Comparison of ENCODE assay signal across 8 cellular contexts in the genomic region with DNA sequence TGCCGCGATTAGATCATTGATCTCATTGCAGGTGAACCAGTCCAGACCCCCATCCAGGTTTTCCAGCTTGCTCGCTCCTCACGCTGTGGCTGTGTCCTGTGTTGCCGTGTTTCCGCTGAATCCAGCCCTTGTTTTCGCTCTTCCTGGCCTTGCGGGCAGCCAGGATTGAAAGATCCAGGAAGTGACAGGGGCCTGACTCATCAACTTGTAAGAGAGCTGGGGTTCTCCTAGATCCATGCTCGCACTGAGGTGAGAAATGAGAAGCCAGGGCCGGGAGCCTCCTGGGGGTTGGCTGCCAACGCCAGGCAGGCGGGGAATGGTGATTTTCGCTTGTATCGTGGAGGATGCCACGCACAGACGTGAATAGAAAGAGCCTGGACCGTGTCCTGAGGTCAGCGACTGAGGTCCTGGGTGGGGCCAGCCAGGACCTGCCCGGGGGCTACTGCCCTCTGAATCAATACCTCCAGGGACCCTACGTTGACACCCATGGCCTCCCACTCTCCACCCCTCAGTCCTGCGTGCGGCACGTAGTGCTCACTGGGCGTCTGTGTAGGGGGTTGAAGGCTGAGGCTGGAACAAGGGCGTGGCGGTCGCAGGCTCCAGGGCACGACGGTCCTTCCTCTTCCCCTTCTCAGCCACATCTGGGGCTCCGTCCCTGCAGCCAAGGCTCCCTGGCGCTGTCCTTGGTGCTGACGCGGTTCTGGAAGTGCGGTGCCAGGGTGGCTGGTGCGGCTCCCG. TPM values are rescaled to one million over a fixed set of nuclear protein-coding genes. Genes with fewer than 3 reads are reported as not detected.
DNase-seq lines count a peak whose midpoint lies in the region; ATAC-seq, FAIRE-seq and TF ChIP-seq lines count a peak whose summit lies in the region.

No MANE protein-coding gene starts in this region.

- H3K79me2 ChIP-seq in HepG2 (ENCODE audit: insufficient read depth, low read length), result no peaks in the 10 kb centered on the region

- H2AFZ ChIP-seq in HepG2 (ENCODE audit: low read length), result no peak overlapping the region

- peak in 1 of 2 experiments; percentile 41; a peak in 1 of 5 replicates for TF ChIP-seq EP300 in A549 (IDR thresholded peaks at IDR 0.05)
- peak in 1 of 2 experiments; percentile 65; a peak in 2 of 4 replicates for TF ChIP-seq EP300 in HepG2 (IDR thresholded peaks at IDR 0.05; ENCODE audit: low read depth in 2 of 2, low read length in 2 of 2)
- TF ChIP-seq EP300 in HepG2 (CRISPR knock-in tag; IDR thresholded peaks at IDR 0.05; ENCODE audit: borderline replicate concordance), result peak; percentile 77

- ATAC-seq in A549 (peak; percentile 93), HepG2 (peak; percentile 87), GM18909 (IDR thresholded peaks at IDR 0.05; ENCODE audit: poor library complexity, unreplicated experiment) (no peak)

- peak; percentile 99 to 100 for DNase-seq in A549 (ENCODE audit: low read depth in 1 of 2, low spot score in 1 of 2)
- peak; percentile 84 for DNase-seq in GOT3 (lab: John Stamatoyannopoulos, UW)
- DNase-seq in NCI-H345 (lab: John Stamatoyannopoulos, UW), result peak; percentile 89
- DNase-seq in activated CD4-positive, alpha-beta T cell treated with anti-CD3 and anti-CD28 coated beads for 48 hours, result peak; percentile 80
- peak; percentile 96 for DNase-seq in HepG2 (ENCODE audit: low spot score)
- peak; percentile 59 to 68 for DNase-seq in stimulated activated CD4-positive, alpha-beta T cell treated with anti-CD3 and anti-CD28 coated beads, Interleukin-2, amount 100 ng/mL, for 24 hours

- H3K36me3 ChIP-seq in ectodermal cell (ENCODE audit: control insufficient read depth, insufficient read depth, low read length), result no peaks in the 10 kb centered on the region
- no peaks in the 10 kb centered on the region for H3K36me3 ChIP-seq in HepG2 (replicated peaks in 1 of 2; ENCODE audit: control insufficient read depth in 1 of 2, insufficient read depth in 2 of 2, low read length in 2 of 2)

- H3K27ac ChIP-seq in A549, result peak overlapping the region; percentile 83 to 88
- peak overlapping the region; percentile 39 for H3K27ac ChIP-seq in ectodermal cell (ENCODE audit: insufficient read depth, low read depth, low read length, poor library complexity, severe bottlenecking)
- H3K27ac ChIP-seq in HepG2 (ENCODE audit: extremely low read length, insufficient read depth, low read length), result peak overlapping the region; percentile 89

- H3K4me2 ChIP-seq in A549 (peak overlapping the region; percentile 89), HepG2 (ENCODE audit: low read depth, low read length) (peak overlapping the region; percentile 97)

- CTCF ChIA-PET in A549 (lab: Yijun Ruan, JAX) (interaction anchor here (0.9 to 1.7 kb wide), 8 partner anchors 13 to 61 kb away, joined by 3 to 9 read pairs (median 4); a partner anchor contains a TSS), HepG2 (lab: Yijun Ruan, JAX; ENCODE audit: low intra/inter-chr PET ratio, low total read pairs) (no interaction called here)

- H3K4me3 ChIP-seq in A549, result peak overlapping the region; percentile 51
- peak overlapping the region; percentile 39 for H3K4me3 ChIP-seq in ectodermal cell (ENCODE audit: insufficient read depth, low read depth, low read length)
- peak overlapping the region; percentile 69 to 94 (median 89) for H3K4me3 ChIP-seq in HepG2 (replicated peaks in 1 of 3; ENCODE audit: insufficient read depth in 1 of 3, low read depth in 2 of 3, low read length in 3 of 3)

- FAIRE-seq in A549 (lab: Jason Lieb, UNC) (peak; percentile 99), HepG2 (lab: Jason Lieb, UNC) (peak; percentile 95)

- H3K4me1 ChIP-seq in A549, result peaks cover 12% of the 10 kb centered on the region
- H3K4me1 ChIP-seq in ectodermal cell (ENCODE audit: control insufficient read depth, insufficient read depth, low read length), result no peaks in the 10 kb centered on the region
- peaks cover 45% of the 10 kb centered on the region for H3K4me1 ChIP-seq in HepG2 (ENCODE audit: insufficient read depth, low read length)

- TSS peak; percentile 89 for BruUV-seq in HepG2 (replicated peaks; lab: Mats Ljungman, UMichigan)

- peaks cover 7% of the 10 kb centered on the region; the same call in 2 of the 3 replicates for H3K9me3 ChIP-seq in A549
- H3K9me3 ChIP-seq in ectodermal cell (ENCODE audit: control insufficient read depth, low read length), result peaks cover 3% of the 10 kb centered on the region
- H3K9me3 ChIP-seq in HepG2 (ENCODE audit: low read length), result no peaks in the 10 kb centered on the region

- no peaks in the 10 kb centered on the region for H4K20me1 ChIP-seq in HepG2 (ENCODE audit: insufficient read depth, low read length)

- TF ChIP-seq POLR2A in A549 (IDR thresholded peaks at IDR 0.05; ENCODE audit: low read length) (peak; percentile 42), HepG2 (IDR thresholded peaks at IDR 0.05; ENCODE audit: insufficient read depth in 1 of 2, low read depth in 2 of 2, low read length in 2 of 2) (peak; percentile 50 to 61)

- H3K27me3 ChIP-seq in ectodermal cell (ENCODE audit: control insufficient read depth, insufficient read depth, low read length, poor library complexity, severe bottlenecking) (no peaks in the 10 kb centered on the region), HepG2 (ENCODE audit: control insufficient read depth in 1 of 2, insufficient read depth in 2 of 2, low read length in 2 of 2) (no peaks in the 10 kb centered on the region)

- WGBS in A549 (ENCODE audit: missing lambda C conversion rate), result 2% methylated on average over 33 of the region's 36 CpGs
- 4 to 6% methylated on average over 36 of the region's 36 CpGs for WGBS in ectodermal cell, 2 experiments
- WGBS in HepG2 (ENCODE audit: low lambda C conversion rate), result 3% methylated on average over 28 of the region's 36 CpGs

- peak; percentile 38 to 52; a peak in 3 of 5 replicates for TF ChIP-seq RAD21 in A549 (conservative IDR thresholded peaks at IDR 0.05 in 1 of 2, IDR thresholded peaks at IDR 0.05 in 1 of 2)
- peak; percentile 26; the same call in 1 of the 2 replicates for TF ChIP-seq RAD21 in HepG2 (CRISPR knock-in tag; IDR thresholded peaks at IDR 0.05)

- H3K9ac ChIP-seq in HepG2 (ENCODE audit: insufficient read depth, low read depth, low read length), result peak overlapping the region; percentile 82

- in situ Hi-C loops in HepG2 (cut with HindIII; ENCODE audit: extremely low pct_ligation_motif_present, low pct_unique_long_range_greater_than_20kb), result loop anchor here (5.0 kb wide), 1 partner anchor 201 kb away; no protein-coding TSS in a partner anchor

- POLR2A ChIA-PET in A549 (lab: Yijun Ruan, JAX), result interaction anchor here (0.6 to 1.5 kb wide), 9 partner anchors 10 to 191 kb away, joined by 3 to 52 read pairs (median 5); a partner anchor contains a TSS
- POLR2A ChIA-PET in HepG2 (lab: Yijun Ruan, JAX), result interaction anchor here (0.8 to 6.6 kb wide), 12 partner anchors 10 to 438 kb away, joined by 3 to 95 read pairs (median 4); a partner anchor contains a TSS

- intact Hi-C loops in HepG2 (cut with micrococcal nuclease; ENCODE audit: unreplicated experiment), result loop anchor here (1.0 kb wide), 2 partner anchors 20 to 43 kb away; a partner anchor contains a TSS

- TF ChIP-seq CTCF in A549 (IDR thresholded peaks at IDR 0.05) (no peak), HepG2 (CRISPR knock-in tag; IDR thresholded peaks at IDR 0.05) (peak; percentile 1; the same call in 1 of the 2 replicates)

RNA-seq across cellular contexts. Expression of a gene that starts 7.3 kb away (rescaled TPM):
- polyA plus RNA-seq in A549 (2011; rRNA removed) (4.2 and 5.4 TPM in 2 replicates), A549 (2017; fragmentation: RNase III; extraction: RNeasy Plus Mini Kit Qiagen cat#74134 plus additional on column Dnase treatment) (1.5 to 1.8 TPM (median 1.6 TPM) in 3 replicates), HepG2 (2011; rRNA removed) (125 and 166 TPM in 2 replicates)
- polyA plus RNA-seq in A549 (2012; cell fraction: cytosol; rRNA removed), result 2.0 and 2.1 TPM in 2 replicates
- 2.8 and 3.6 TPM in 2 replicates for polyA plus RNA-seq in A549 (2012; cell fraction: nucleus; rRNA removed)
- 12.6 and 17.7 TPM in 2 replicates for polyA minus RNA-seq in A549 (2011; rRNA and poly(A)+ RNA removed)
- polyA plus RNA-seq in ectodermal cell (2013, experiment 1 of 4), result 0.33 TPM
- polyA plus RNA-seq in ectodermal cell (2013, experiment 2 of 4), result 0.57 TPM
- polyA plus RNA-seq in ectodermal cell (2013, experiment 3 of 4), result 0.64 TPM
- 1.1 TPM for polyA plus RNA-seq in ectodermal cell (2013, experiment 4 of 4)
- total RNA-seq in HepG2 (2016; rRNA removed; fragmentation: Illumina TruSeq; extraction: Trizol), result 9.9 and 14.7 TPM in 2 replicates
- 1.9 and 2.0 TPM in 2 replicates for total RNA-seq in HepG2 (2016; cell fraction: cytosol; rRNA removed; fragmentation: Illumina TruSeq; extraction: Trizol; ENCODE audit: low read depth)
- 8.4 and 15.2 TPM in 2 replicates for total RNA-seq in HepG2 (2016; cell fraction: insoluble cytoplasmic fraction; rRNA removed; fragmentation: Illumina TruSeq; extraction: Trizol)
- total RNA-seq in HepG2 (2016; cell fraction: membrane; rRNA removed; fragmentation: Illumina TruSeq; extraction: Trizol), result 5.0 and 5.3 TPM in 2 replicates
- total RNA-seq in HepG2 (2016; cell fraction: nucleus; rRNA removed; fragmentation: Illumina TruSeq; extraction: Trizol), result 13.3 and 16.9 TPM in 2 replicates
- polyA plus RNA-seq in HepG2 (2011; cell fraction: cytosol; rRNA removed), result 78.8 and 83.6 TPM in 2 replicates
- 220 and 225 TPM in 2 replicates for polyA plus RNA-seq in HepG2 (2011; cell fraction: nucleus; rRNA removed)
- polyA plus RNA-seq in HepG2 (2012), result 52.4 and 60.5 TPM in 2 replicates
- polyA plus RNA-seq in HepG2 (2016; cell fraction: cytosol; fragmentation: Illumina TruSeq; extraction: Trizol; ENCODE audit: low read depth), result 0.66 and 0.80 TPM in 2 replicates
- 5.8 and 6.3 TPM in 2 replicates for polyA plus RNA-seq in HepG2 (2016; cell fraction: insoluble cytoplasmic fraction; fragmentation: Illumina TruSeq; extraction: Trizol; ENCODE audit: low read depth)
- 1.2 and 2.2 TPM in 2 replicates for polyA plus RNA-seq in HepG2 (2016; cell fraction: membrane; fragmentation: Illumina TruSeq; extraction: Trizol; ENCODE audit: low read depth)
- 19.3 and 22.0 TPM in 2 replicates for polyA plus RNA-seq in HepG2 (2016; cell fraction: nucleus; fragmentation: Illumina TruSeq; extraction: Trizol; ENCODE audit: insufficient read depth, low read depth)
- polyA minus RNA-seq in HepG2 (2011; rRNA and poly(A)+ RNA removed; ENCODE audit: low replicate concordance), result 4.3 and 150 TPM in 2 replicates
- 36.0 and 38.7 TPM in 2 replicates for polyA minus RNA-seq in HepG2 (2011; cell fraction: cytosol; rRNA and poly(A)+ RNA removed)
- 84.6 and 100 TPM in 2 replicates for polyA minus RNA-seq in HepG2 (2011; cell fraction: nucleus; rRNA and poly(A)+ RNA removed)

RNA-seq across cellular contexts. Expression of a gene that starts 11.9 kb away (rescaled TPM):
- 1.6 TPM in 2 replicates for polyA plus RNA-seq in A549 (2011; rRNA removed)
- polyA plus RNA-seq in A549 (2012; cell fraction: cytosol; rRNA removed), result 3.9 and 5.8 TPM in 2 replicates
- 52.7 and 61.5 TPM in 2 replicates for polyA plus RNA-seq in A549 (2012; cell fraction: nucleus; rRNA removed)
- 2.8 to 3.4 TPM (median 3.2 TPM) in 3 replicates for polyA plus RNA-seq in A549 (2017; fragmentation: RNase III; extraction: RNeasy Plus Mini Kit Qiagen cat#74134 plus additional on column Dnase treatment)
- 0.62 and 1.8 TPM in 2 replicates for polyA minus RNA-seq in A549 (2011; rRNA and poly(A)+ RNA removed)
- 3.4 TPM for polyA plus RNA-seq in ectodermal cell (2013, experiment 1 of 4)
- polyA plus RNA-seq in ectodermal cell (2013, experiment 2 of 4), result 3.9 TPM
- 3.9 TPM for polyA plus RNA-seq in ectodermal cell (2013, experiment 3 of 4)
- 4.6 TPM for polyA plus RNA-seq in ectodermal cell (2013, experiment 4 of 4)
- 6.0 and 9.6 TPM in 2 replicates for total RNA-seq in HepG2 (2016; rRNA removed; fragmentation: Illumina TruSeq; extraction: Trizol)
- 9.6 and 12.1 TPM in 2 replicates for total RNA-seq in HepG2 (2016; cell fraction: cytosol; rRNA removed; fragmentation: Illumina TruSeq; extraction: Trizol; ENCODE audit: low read depth)
- 6.1 and 10.1 TPM in 2 replicates for total RNA-seq in HepG2 (2016; cell fraction: insoluble cytoplasmic fraction; rRNA removed; fragmentation: Illumina TruSeq; extraction: Trizol)
- 13.1 and 18.6 TPM in 2 replicates for total RNA-seq in HepG2 (2016; cell fraction: membrane; rRNA removed; fragmentation: Illumina TruSeq; extraction: Trizol)
- total RNA-seq in HepG2 (2016; cell fraction: nucleus; rRNA removed; fragmentation: Illumina TruSeq; extraction: Trizol), result 7.1 and 10.0 TPM in 2 replicates
- 7.7 and 10.7 TPM in 2 replicates for polyA plus RNA-seq in HepG2 (2011; rRNA removed)
- polyA plus RNA-seq in HepG2 (2011; cell fraction: cytosol; rRNA removed), result 6.2 and 9.1 TPM in 2 replicates
- polyA plus RNA-seq in HepG2 (2011; cell fraction: nucleus; rRNA removed), result 66.7 and 95.0 TPM in 2 replicates
- 16.2 and 16.6 TPM in 2 replicates for polyA plus RNA-seq in HepG2 (2012)
- 22.1 and 25.3 TPM in 2 replicates for polyA plus RNA-seq in HepG2 (2016; cell fraction: cytosol; fragmentation: Illumina TruSeq; extraction: Trizol; ENCODE audit: low read depth)
- 8.1 and 13.8 TPM in 2 replicates for polyA plus RNA-seq in HepG2 (2016; cell fraction: insoluble cytoplasmic fraction; fragmentation: Illumina TruSeq; extraction: Trizol; ENCODE audit: low read depth)
- 27.2 and 29.7 TPM in 2 replicates for polyA plus RNA-seq in HepG2 (2016; cell fraction: membrane; fragmentation: Illumina TruSeq; extraction: Trizol; ENCODE audit: low read depth)
- 36.9 and 38.1 TPM in 2 replicates for polyA plus RNA-seq in HepG2 (2016; cell fraction: nucleus; fragmentation: Illumina TruSeq; extraction: Trizol; ENCODE audit: insufficient read depth, low read depth)
- 1.9 and 14.4 TPM in 2 replicates for polyA minus RNA-seq in HepG2 (2011; rRNA and poly(A)+ RNA removed; ENCODE audit: low replicate concordance)
- 2.9 and 3.2 TPM in 2 replicates for polyA minus RNA-seq in HepG2 (2011; cell fraction: cytosol; rRNA and poly(A)+ RNA removed)
- 7.1 and 7.8 TPM in 2 replicates for polyA minus RNA-seq in HepG2 (2011; cell fraction: nucleus; rRNA and poly(A)+ RNA removed)

RNA-seq across cellular contexts. Expression of a gene that starts 36.5 kb away (rescaled TPM):
- 0.23 and 0.69 TPM in 2 replicates for polyA plus RNA-seq in A549 (2011; rRNA removed)
- polyA plus RNA-seq in A549 (2012; cell fraction: cytosol; rRNA removed), result 0.14 and 0.22 TPM in 2 replicates
- polyA plus RNA-seq in A549 (2012; cell fraction: nucleus; rRNA removed), result 1.1 and 1.8 TPM in 2 replicates
- 0.43 to 0.65 TPM (median 0.63 TPM) in 3 replicates for polyA plus RNA-seq in A549 (2017; fragmentation: RNase III; extraction: RNeasy Plus Mini Kit Qiagen cat#74134 plus additional on column Dnase treatment)
- polyA minus RNA-seq in A549 (2011; rRNA and poly(A)+ RNA removed), result 0.08 and 0.44 TPM in 2 replicates
- 0.65 TPM for polyA plus RNA-seq in ectodermal cell (2013, experiment 1 of 4)
- 0.80 TPM for polyA plus RNA-seq in ectodermal cell (2013, experiment 2 of 4)
- 0.59 TPM for polyA plus RNA-seq in ectodermal cell (2013, experiment 3 of 4)
- 0.77 TPM for polyA plus RNA-seq in ectodermal cell (2013, experiment 4 of 4)
- total RNA-seq in HepG2 (2016; rRNA removed; fragmentation: Illumina TruSeq; extraction: Trizol), result not detected in 2 replicates
- not detected in 2 replicates for total RNA-seq in HepG2 (2016; cell fraction: cytosol; rRNA removed; fragmentation: Illumina TruSeq; extraction: Trizol; ENCODE audit: low read depth)
- not detected in 2 replicates for total RNA-seq in HepG2 (2016; cell fraction: insoluble cytoplasmic fraction; rRNA removed; fragmentation: Illumina TruSeq; extraction: Trizol)
- total RNA-seq in HepG2 (2016; cell fraction: membrane; rRNA removed; fragmentation: Illumina TruSeq; extraction: Trizol), result not detected in 2 replicates
- total RNA-seq in HepG2 (2016; cell fraction: nucleus; rRNA removed; fragmentation: Illumina TruSeq; extraction: Trizol), result 0.12 TPM in 1 of 2 replicates, not detected in the other
- 0.04 TPM in 1 of 2 replicates, not detected in the other for polyA plus RNA-seq in HepG2 (2011; rRNA removed)
- 0.11 TPM in 1 of 2 replicates, not detected in the other for polyA plus RNA-seq in HepG2 (2011; cell fraction: cytosol; rRNA removed)
- 0.87 and 0.90 TPM in 2 replicates for polyA plus RNA-seq in HepG2 (2011; cell fraction: nucleus; rRNA removed)
- polyA plus RNA-seq in HepG2 (2012), result 0.24 and 0.25 TPM in 2 replicates
- not detected in 2 replicates for polyA plus RNA-seq in HepG2 (2016; cell fraction: cytosol; fragmentation: Illumina TruSeq; extraction: Trizol; ENCODE audit: low read depth)
- not detected in 2 replicates for polyA plus RNA-seq in HepG2 (2016; cell fraction: insoluble cytoplasmic fraction; fragmentation: Illumina TruSeq; extraction: Trizol; ENCODE audit: low read depth)
- polyA plus RNA-seq in HepG2 (2016; cell fraction: membrane; fragmentation: Illumina TruSeq; extraction: Trizol; ENCODE audit: low read depth), result not detected in 2 replicates
- not detected in 2 replicates for polyA plus RNA-seq in HepG2 (2016; cell fraction: nucleus; fragmentation: Illumina TruSeq; extraction: Trizol; ENCODE audit: insufficient read depth, low read depth)
- polyA minus RNA-seq in HepG2 (2011; rRNA and poly(A)+ RNA removed; ENCODE audit: low replicate concordance), result 0.05 and 0.52 TPM in 2 replicates
- polyA minus RNA-seq in HepG2 (2011; cell fraction: cytosol; rRNA and poly(A)+ RNA removed), result not detected in 2 replicates
- 0.62 and 2.8 TPM in 2 replicates for polyA minus RNA-seq in HepG2 (2011; cell fraction: nucleus; rRNA and poly(A)+ RNA removed)

RNA-seq across cellular contexts. Expression of a gene that starts 42.2 kb away (rescaled TPM):
- polyA plus RNA-seq in A549 (2011; rRNA removed) (42.9 and 44.6 TPM in 2 replicates), A549 (2017; fragmentation: RNase III; extraction: RNeasy Plus Mini Kit Qiagen cat#74134 plus additional on column Dnase treatment) (72.9 to 78.0 TPM (median 76.2 TPM) in 3 replicates), HepG2 (2011; rRNA removed) (54.0 and 75.7 TPM in 2 replicates)
- 74.0 and 94.8 TPM in 2 replicates for polyA plus RNA-seq in A549 (2012; cell fraction: cytosol; rRNA removed)
- polyA plus RNA-seq in A549 (2012; cell fraction: nucleus; rRNA removed), result 148 and 200 TPM in 2 replicates
- 89.2 and 109 TPM in 2 replicates for polyA minus RNA-seq in A549 (2011; rRNA and poly(A)+ RNA removed)
- polyA plus RNA-seq in ectodermal cell (2013, experiment 1 of 4), result 54.7 TPM
- 55.5 TPM for polyA plus RNA-seq in ectodermal cell (2013, experiment 2 of 4)
- 42.4 TPM for polyA plus RNA-seq in ectodermal cell (2013, experiment 3 of 4)
- polyA plus RNA-seq in ectodermal cell (2013, experiment 4 of 4), result 47.3 TPM
- total RNA-seq in HepG2 (2016; rRNA removed; fragmentation: Illumina TruSeq; extraction: Trizol), result 23.0 and 25.8 TPM in 2 replicates
- total RNA-seq in HepG2 (2016; cell fraction: cytosol; rRNA removed; fragmentation: Illumina TruSeq; extraction: Trizol; ENCODE audit: low read depth), result 6.5 and 7.1 TPM in 2 replicates
- total RNA-seq in HepG2 (2016; cell fraction: insoluble cytoplasmic fraction; rRNA removed; fragmentation: Illumina TruSeq; extraction: Trizol), result 18.2 and 27.7 TPM in 2 replicates
- total RNA-seq in HepG2 (2016; cell fraction: membrane; rRNA removed; fragmentation: Illumina TruSeq; extraction: Trizol), result 22.9 and 23.1 TPM in 2 replicates
- 20.2 and 25.1 TPM in 2 replicates for total RNA-seq in HepG2 (2016; cell fraction: nucleus; rRNA removed; fragmentation: Illumina TruSeq; extraction: Trizol)
- 44.7 and 48.8 TPM in 2 replicates for polyA plus RNA-seq in HepG2 (2011; cell fraction: cytosol; rRNA removed)
- 190 and 211 TPM in 2 replicates for polyA plus RNA-seq in HepG2 (2011; cell fraction: nucleus; rRNA removed)
- polyA plus RNA-seq in HepG2 (2012), result 51.7 and 56.8 TPM in 2 replicates
- 8.4 and 9.7 TPM in 2 replicates for polyA plus RNA-seq in HepG2 (2016; cell fraction: cytosol; fragmentation: Illumina TruSeq; extraction: Trizol; ENCODE audit: low read depth)
- 27.5 and 36.1 TPM in 2 replicates for polyA plus RNA-seq in HepG2 (2016; cell fraction: insoluble cytoplasmic fraction; fragmentation: Illumina TruSeq; extraction: Trizol; ENCODE audit: low read depth)
- 20.6 and 23.5 TPM in 2 replicates for polyA plus RNA-seq in HepG2 (2016; cell fraction: membrane; fragmentation: Illumina TruSeq; extraction: Trizol; ENCODE audit: low read depth)
- 73.4 and 77.9 TPM in 2 replicates for polyA plus RNA-seq in HepG2 (2016; cell fraction: nucleus; fragmentation: Illumina TruSeq; extraction: Trizol; ENCODE audit: insufficient read depth, low read depth)
- polyA minus RNA-seq in HepG2 (2011; rRNA and poly(A)+ RNA removed; ENCODE audit: low replicate concordance), result 112 and 140 TPM in 2 replicates
- polyA minus RNA-seq in HepG2 (2011; cell fraction: cytosol; rRNA and poly(A)+ RNA removed), result 48.9 and 57.3 TPM in 2 replicates
- polyA minus RNA-seq in HepG2 (2011; cell fraction: nucleus; rRNA and poly(A)+ RNA removed), result 48.9 and 67.0 TPM in 2 replicates

RNA-seq across cellular contexts. Expression of a gene that starts 50.2 kb away (rescaled TPM):
- polyA plus RNA-seq in A549 (2011; rRNA removed) (3.1 and 4.0 TPM in 2 replicates), A549 (2017; fragmentation: RNase III; extraction: RNeasy Plus Mini Kit Qiagen cat#74134 plus additional on column Dnase treatment) (3.7 to 5.4 TPM (median 5.3 TPM) in 3 replicates), HepG2 (2011; rRNA removed) (0.30 and 0.33 TPM in 2 replicates)
- 4.2 and 4.7 TPM in 2 replicates for polyA plus RNA-seq in A549 (2012; cell fraction: cytosol; rRNA removed)
- polyA plus RNA-seq in A549 (2012; cell fraction: nucleus; rRNA removed), result 21.3 and 24.1 TPM in 2 replicates
- polyA minus RNA-seq in A549 (2011; rRNA and poly(A)+ RNA removed), result 2.8 and 3.4 TPM in 2 replicates
- polyA plus RNA-seq in ectodermal cell (2013, experiment 1 of 4), result 11.4 TPM
- polyA plus RNA-seq in ectodermal cell (2013, experiment 2 of 4), result 10.9 TPM
- 10.8 TPM for polyA plus RNA-seq in ectodermal cell (2013, experiment 3 of 4)
- polyA plus RNA-seq in ectodermal cell (2013, experiment 4 of 4), result 11.1 TPM
- total RNA-seq in HepG2 (2016; rRNA removed; fragmentation: Illumina TruSeq; extraction: Trizol), result 0.40 and 0.41 TPM in 2 replicates
- 0.40 TPM in 1 of 2 replicates, not detected in the other for total RNA-seq in HepG2 (2016; cell fraction: cytosol; rRNA removed; fragmentation: Illumina TruSeq; extraction: Trizol; ENCODE audit: low read depth)
- 0.17 and 0.30 TPM in 2 replicates for total RNA-seq in HepG2 (2016; cell fraction: insoluble cytoplasmic fraction; rRNA removed; fragmentation: Illumina TruSeq; extraction: Trizol)
- total RNA-seq in HepG2 (2016; cell fraction: membrane; rRNA removed; fragmentation: Illumina TruSeq; extraction: Trizol), result 0.17 and 0.34 TPM in 2 replicates
- 0.66 and 1.1 TPM in 2 replicates for total RNA-seq in HepG2 (2016; cell fraction: nucleus; rRNA removed; fragmentation: Illumina TruSeq; extraction: Trizol)
- 0.12 and 0.27 TPM in 2 replicates for polyA plus RNA-seq in HepG2 (2011; cell fraction: cytosol; rRNA removed)
- polyA plus RNA-seq in HepG2 (2011; cell fraction: nucleus; rRNA removed), result 1.0 and 1.6 TPM in 2 replicates
- 0.24 and 0.31 TPM in 2 replicates for polyA plus RNA-seq in HepG2 (2012)
- polyA plus RNA-seq in HepG2 (2016; cell fraction: cytosol; fragmentation: Illumina TruSeq; extraction: Trizol; ENCODE audit: low read depth), result 0.28 TPM in 1 of 2 replicates, not detected in the other
- 0.41 and 0.73 TPM in 2 replicates for polyA plus RNA-seq in HepG2 (2016; cell fraction: insoluble cytoplasmic fraction; fragmentation: Illumina TruSeq; extraction: Trizol; ENCODE audit: low read depth)
- polyA plus RNA-seq in HepG2 (2016; cell fraction: membrane; fragmentation: Illumina TruSeq; extraction: Trizol; ENCODE audit: low read depth), result not detected in 2 replicates
- polyA plus RNA-seq in HepG2 (2016; cell fraction: nucleus; fragmentation: Illumina TruSeq; extraction: Trizol; ENCODE audit: insufficient read depth, low read depth), result 1.1 and 1.9 TPM in 2 replicates
- 0.06 and 16.2 TPM in 2 replicates for polyA minus RNA-seq in HepG2 (2011; rRNA and poly(A)+ RNA removed; ENCODE audit: low replicate concordance)
- not detected in 2 replicates for polyA minus RNA-seq in HepG2 (2011; cell fraction: cytosol; rRNA and poly(A)+ RNA removed)
- polyA minus RNA-seq in HepG2 (2011; cell fraction: nucleus; rRNA and poly(A)+ RNA removed), result 0.26 TPM in 1 of 2 replicates, not detected in the other

Comparison
In these comparisons a context has a peak if more than half of its experiments do, and no peak if none do; other contexts are left out.
1. H3K27ac ChIP-seq: peak in every context shown above with its lines; median percentile 89 in HepG2; 86 in A549; 39 in ectodermal cell.
2. H3K4me3 ChIP-seq: peak in every context shown above with its lines; median percentile 89 in HepG2; 51 in A549; 39 in ectodermal cell.